In the genomic region with DNA sequence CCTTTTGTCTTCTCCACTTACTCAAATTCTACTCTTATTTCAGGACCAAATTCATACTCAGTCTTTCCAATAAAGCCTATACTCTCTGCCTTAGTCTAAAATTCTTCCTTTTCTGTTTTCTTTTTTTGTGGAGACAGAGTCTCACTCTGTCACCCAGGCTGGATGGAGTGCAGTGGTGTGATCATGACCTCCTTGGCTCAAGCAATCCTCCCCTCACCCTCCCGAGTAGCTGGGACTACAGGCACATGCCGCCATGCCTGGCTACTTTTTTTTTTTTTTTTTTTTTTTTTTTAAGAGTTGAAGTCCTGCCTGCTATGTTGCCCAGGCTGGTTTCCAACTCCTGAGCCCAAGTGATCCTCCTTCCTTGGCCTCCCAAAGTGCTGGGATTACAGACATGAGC, we compare ENCODE assay signal across 1 cellular context.
TF ChIP-seq lines count a peak whose summit lies in the region.

No MANE protein-coding gene starts in this region.

TF ChIP-seq in WTC11, 78 proteins besides CTCF, POLR2A, EP300 and RAD21 (continued from another document):
- TF ChIP-seq, protein P1, sequence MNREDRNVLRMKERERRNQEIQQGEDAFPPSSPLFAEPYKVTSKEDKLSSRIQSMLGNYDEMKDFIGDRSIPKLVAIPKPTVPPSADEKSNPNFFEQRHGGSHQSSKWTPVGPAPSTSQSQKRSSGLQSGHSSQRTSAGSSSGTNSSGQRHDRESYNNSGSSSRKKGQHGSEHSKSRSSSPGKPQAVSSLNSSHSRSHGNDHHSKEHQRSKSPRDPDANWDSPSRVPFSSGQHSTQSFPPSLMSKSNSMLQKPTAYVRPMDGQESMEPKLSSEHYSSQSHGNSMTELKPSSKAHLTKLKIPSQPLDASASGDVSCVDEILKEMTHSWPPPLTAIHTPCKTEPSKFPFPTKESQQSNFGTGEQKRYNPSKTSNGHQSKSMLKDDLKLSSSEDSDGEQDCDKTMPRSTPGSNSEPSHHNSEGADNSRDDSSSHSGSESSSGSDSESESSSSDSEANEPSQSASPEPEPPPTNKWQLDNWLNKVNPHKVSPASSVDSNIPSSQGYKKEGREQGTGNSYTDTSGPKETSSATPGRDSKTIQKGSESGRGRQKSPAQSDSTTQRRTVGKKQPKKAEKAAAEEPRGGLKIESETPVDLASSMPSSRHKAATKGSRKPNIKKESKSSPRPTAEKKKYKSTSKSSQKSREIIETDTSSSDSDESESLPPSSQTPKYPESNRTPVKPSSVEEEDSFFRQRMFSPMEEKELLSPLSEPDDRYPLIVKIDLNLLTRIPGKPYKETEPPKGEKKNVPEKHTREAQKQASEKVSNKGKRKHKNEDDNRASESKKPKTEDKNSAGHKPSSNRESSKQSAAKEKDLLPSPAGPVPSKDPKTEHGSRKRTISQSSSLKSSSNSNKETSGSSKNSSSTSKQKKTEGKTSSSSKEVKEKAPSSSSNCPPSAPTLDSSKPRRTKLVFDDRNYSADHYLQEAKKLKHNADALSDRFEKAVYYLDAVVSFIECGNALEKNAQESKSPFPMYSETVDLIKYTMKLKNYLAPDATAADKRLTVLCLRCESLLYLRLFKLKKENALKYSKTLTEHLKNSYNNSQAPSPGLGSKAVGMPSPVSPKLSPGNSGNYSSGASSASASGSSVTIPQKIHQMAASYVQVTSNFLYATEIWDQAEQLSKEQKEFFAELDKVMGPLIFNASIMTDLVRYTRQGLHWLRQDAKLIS (CRISPR knock-in tag; IDR thresholded peaks at IDR 0.05; ENCODE audit: borderline replicate concordance) = no peak
- TF ChIP-seq MXD4 (CRISPR knock-in tag; IDR thresholded peaks at IDR 0.05; ENCODE audit: borderline replicate concordance) (no peak), ZNF138 (CRISPR knock-in tag; conservative IDR thresholded peaks at IDR 0.05) (no peak), NR3C1 (CRISPR knock-in tag; conservative IDR thresholded peaks at IDR 0.05; ENCODE audit: low read depth) (no peak), ZNF121 (CRISPR knock-in tag; IDR thresholded peaks at IDR 0.05) (no peak), ZNF512 (CRISPR knock-in tag; IDR thresholded peaks at IDR 0.05; ENCODE audit: borderline replicate concordance) (no peak), USF1 (CRISPR knock-in tag; IDR thresholded peaks at IDR 0.05) (no peak), FOXK1 (CRISPR knock-in tag; IDR thresholded peaks at IDR 0.05) (no peak), USF2 (CRISPR knock-in tag; IDR thresholded peaks at IDR 0.05) (no peak), PRRX2 (CRISPR knock-in tag; IDR thresholded peaks at IDR 0.05) (no peak), ZNF396 (CRISPR knock-in tag; IDR thresholded peaks at IDR 0.05; ENCODE audit: borderline replicate concordance) (no peak), SMAD3 (CRISPR knock-in tag; IDR thresholded peaks at IDR 0.05; ENCODE audit: borderline replicate concordance) (no peak), SP1 (CRISPR knock-in tag; conservative IDR thresholded peaks at IDR 0.05) (no peak)
- TF ChIP-seq, protein P2, sequence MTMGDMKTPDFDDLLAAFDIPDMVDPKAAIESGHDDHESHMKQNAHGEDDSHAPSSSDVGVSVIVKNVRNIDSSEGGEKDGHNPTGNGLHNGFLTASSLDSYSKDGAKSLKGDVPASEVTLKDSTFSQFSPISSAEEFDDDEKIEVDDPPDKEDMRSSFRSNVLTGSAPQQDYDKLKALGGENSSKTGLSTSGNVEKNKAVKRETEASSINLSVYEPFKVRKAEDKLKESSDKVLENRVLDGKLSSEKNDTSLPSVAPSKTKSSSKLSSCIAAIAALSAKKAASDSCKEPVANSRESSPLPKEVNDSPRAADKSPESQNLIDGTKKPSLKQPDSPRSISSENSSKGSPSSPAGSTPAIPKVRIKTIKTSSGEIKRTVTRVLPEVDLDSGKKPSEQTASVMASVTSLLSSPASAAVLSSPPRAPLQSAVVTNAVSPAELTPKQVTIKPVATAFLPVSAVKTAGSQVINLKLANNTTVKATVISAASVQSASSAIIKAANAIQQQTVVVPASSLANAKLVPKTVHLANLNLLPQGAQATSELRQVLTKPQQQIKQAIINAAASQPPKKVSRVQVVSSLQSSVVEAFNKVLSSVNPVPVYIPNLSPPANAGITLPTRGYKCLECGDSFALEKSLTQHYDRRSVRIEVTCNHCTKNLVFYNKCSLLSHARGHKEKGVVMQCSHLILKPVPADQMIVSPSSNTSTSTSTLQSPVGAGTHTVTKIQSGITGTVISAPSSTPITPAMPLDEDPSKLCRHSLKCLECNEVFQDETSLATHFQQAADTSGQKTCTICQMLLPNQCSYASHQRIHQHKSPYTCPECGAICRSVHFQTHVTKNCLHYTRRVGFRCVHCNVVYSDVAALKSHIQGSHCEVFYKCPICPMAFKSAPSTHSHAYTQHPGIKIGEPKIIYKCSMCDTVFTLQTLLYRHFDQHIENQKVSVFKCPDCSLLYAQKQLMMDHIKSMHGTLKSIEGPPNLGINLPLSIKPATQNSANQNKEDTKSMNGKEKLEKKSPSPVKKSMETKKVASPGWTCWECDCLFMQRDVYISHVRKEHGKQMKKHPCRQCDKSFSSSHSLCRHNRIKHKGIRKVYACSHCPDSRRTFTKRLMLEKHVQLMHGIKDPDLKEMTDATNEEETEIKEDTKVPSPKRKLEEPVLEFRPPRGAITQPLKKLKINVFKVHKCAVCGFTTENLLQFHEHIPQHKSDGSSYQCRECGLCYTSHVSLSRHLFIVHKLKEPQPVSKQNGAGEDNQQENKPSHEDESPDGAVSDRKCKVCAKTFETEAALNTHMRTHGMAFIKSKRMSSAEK (CRISPR knock-in tag; IDR thresholded peaks at IDR 0.05; ENCODE audit: borderline replicate concordance) = no peak
- TF ChIP-seq, protein P3, sequence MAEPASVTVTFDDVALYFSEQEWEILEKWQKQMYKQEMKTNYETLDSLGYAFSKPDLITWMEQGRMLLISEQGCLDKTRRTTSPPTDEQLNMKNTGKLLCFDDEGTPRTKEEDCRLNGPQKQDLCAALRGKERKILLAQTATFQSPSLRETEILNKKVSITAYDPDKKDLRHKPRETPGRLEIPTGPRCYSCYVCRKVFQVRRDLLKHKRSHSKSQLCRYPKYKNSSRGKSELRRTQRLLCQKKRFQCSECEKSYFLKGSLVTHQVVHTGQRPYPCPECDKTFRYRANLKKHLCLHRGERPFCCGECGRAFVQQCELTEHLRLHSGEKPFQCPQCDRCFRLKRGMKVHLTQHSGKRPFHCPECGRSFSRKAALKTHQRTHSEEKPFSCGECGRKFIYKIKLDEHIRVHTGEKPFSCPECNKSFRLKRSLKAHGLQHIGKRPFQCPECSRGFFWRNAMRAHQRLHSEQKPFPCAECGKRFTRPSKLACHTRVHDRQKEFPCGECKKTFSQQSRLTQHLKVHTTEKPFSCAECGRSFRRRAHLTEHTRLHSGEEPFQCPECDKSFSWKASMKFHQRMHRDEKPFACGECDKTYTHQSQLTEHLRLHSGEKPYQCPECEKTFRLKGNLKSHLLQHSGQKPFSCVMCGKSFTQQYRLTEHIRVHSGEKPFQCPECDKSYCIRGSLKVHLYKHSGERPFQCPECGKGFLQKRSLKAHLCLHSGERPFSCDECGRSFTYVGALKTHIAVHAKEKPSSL (CRISPR knock-in tag; conservative IDR thresholded peaks at IDR 0.05) = no peak
- TF ChIP-seq, protein P4, sequence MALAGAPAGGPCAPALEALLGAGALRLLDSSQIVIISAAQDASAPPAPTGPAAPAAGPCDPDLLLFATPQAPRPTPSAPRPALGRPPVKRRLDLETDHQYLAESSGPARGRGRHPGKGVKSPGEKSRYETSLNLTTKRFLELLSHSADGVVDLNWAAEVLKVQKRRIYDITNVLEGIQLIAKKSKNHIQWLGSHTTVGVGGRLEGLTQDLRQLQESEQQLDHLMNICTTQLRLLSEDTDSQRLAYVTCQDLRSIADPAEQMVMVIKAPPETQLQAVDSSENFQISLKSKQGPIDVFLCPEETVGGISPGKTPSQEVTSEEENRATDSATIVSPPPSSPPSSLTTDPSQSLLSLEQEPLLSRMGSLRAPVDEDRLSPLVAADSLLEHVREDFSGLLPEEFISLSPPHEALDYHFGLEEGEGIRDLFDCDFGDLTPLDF (CRISPR knock-in tag; IDR thresholded peaks at IDR 0.05) = no peak
- TF ChIP-seq, protein P5, sequence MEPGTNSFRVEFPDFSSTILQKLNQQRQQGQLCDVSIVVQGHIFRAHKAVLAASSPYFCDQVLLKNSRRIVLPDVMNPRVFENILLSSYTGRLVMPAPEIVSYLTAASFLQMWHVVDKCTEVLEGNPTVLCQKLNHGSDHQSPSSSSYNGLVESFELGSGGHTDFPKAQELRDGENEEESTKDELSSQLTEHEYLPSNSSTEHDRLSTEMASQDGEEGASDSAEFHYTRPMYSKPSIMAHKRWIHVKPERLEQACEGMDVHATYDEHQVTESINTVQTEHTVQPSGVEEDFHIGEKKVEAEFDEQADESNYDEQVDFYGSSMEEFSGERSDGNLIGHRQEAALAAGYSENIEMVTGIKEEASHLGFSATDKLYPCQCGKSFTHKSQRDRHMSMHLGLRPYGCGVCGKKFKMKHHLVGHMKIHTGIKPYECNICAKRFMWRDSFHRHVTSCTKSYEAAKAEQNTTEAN (CRISPR knock-in tag; IDR thresholded peaks at IDR 0.05) = no peak
TF ChIP-seq in WTC11: peak in this region for 0.
